ENCODE assay signal across 8 cellular contexts in genomic region chr11:20353829-20354434, GRCh38. TPM values are rescaled to one million over a fixed set of nuclear protein-coding genes. Genes with fewer than 3 reads are reported as not detected.
DNase-seq lines count a peak whose midpoint lies in the region; ATAC-seq, FAIRE-seq and TF ChIP-seq lines count a peak whose summit lies in the region.

No MANE protein-coding gene starts in this region.

- intact Hi-C loops in Panc1 (cut with micrococcal nuclease; ENCODE audit: unreplicated experiment) (loop anchor here (1.0 to 10.0 kb wide), 2 partner anchors 226 to 409 kb away; no protein-coding TSS in a partner anchor), mucosa of descending colon (cut with DNase I, micrococcal nuclease) (loop anchor here (2.0 to 10.0 kb wide), 2 partner anchors 225 to 229 kb away; no protein-coding TSS in a partner anchor)

- in situ Hi-C loops in Panc1 (cut with HindIII; ENCODE audit: low pct_unique_long_range_greater_than_20kb, low sequenced_read_pairs) = no loop called here

- H3K36me3 ChIP-seq in Panc1 (ENCODE audit: control insufficient read depth, insufficient read depth, low read length) (no peaks in the 10 kb centered on the region), mucosa of descending colon (ENCODE audit: low read depth) (no peaks in the 10 kb centered on the region)
- H3K36me3 ChIP-seq in effector memory CD4-positive, alpha-beta T cell (ENCODE audit: control insufficient read depth, insufficient read depth, low read length) = no peaks in the 10 kb centered on the region

- H3K4me3 Mint-ChIP-seq in effector memory CD8-positive, alpha-beta T cell = no peak overlapping the region

- 0 out of 2 replicates have a peak, but pooled peaks cover 1% of the 10 kb centered on the region for H3K27me3 ChIP-seq in Panc1 (ENCODE audit: control insufficient read depth, insufficient read depth, low read length)
- no peaks in the 10 kb centered on the region for H3K27me3 ChIP-seq in effector memory CD4-positive, alpha-beta T cell (replicated peaks; ENCODE audit: control insufficient read depth, insufficient read depth, low read length, poor library complexity, severe bottlenecking)

- peaks cover 6 to 25% of the 10 kb centered on the region in 2 donors for H3K27me3 Mint-ChIP-seq in effector memory CD8-positive, alpha-beta T cell

- peak; percentile 90 for TF ChIP-seq CTCF in Panc1 (IDR thresholded peaks at IDR 0.05)
- peak; percentile 79 for TF ChIP-seq CTCF in mucosa of descending colon (IDR thresholded peaks at IDR 0.05)

- H3K27ac ChIP-seq in Panc1 (ENCODE audit: low read length) = no peak overlapping the region
- no peak overlapping the region for H3K27ac ChIP-seq in effector memory CD4-positive, alpha-beta T cell (ENCODE audit: insufficient read depth, low read length, poor library complexity, severe bottlenecking)

- H3K36me3 Mint-ChIP-seq in effector memory CD8-positive, alpha-beta T cell (ENCODE audit: insufficient read depth) = no peaks in the 10 kb centered on the region

- DNase-seq in EH (ENCODE audit: low read depth) (peak; percentile 52), Panc1 (ENCODE audit: low read depth, low spot score) (no peak), mucosa of descending colon (peak in 1 of 3 donors; percentile 52)
- no peak for DNase-seq in effector memory CD8-positive, alpha-beta T cell
- no peak for DNase-seq in effector memory CD4-positive, alpha-beta T cell

- ATAC-seq in HG03342 (IDR thresholded peaks at IDR 0.05; ENCODE audit: unreplicated experiment) = peak; percentile 40
- ATAC-seq in Panc1 = peak; percentile 79; the same call in 1 of the 2 replicates
- peak; percentile 53 for ATAC-seq in effector memory CD8-positive, alpha-beta T cell (replicated peaks)
- peak; percentile 63 for ATAC-seq in mucosa of descending colon
- no peak for ATAC-seq in GM21717 (IDR thresholded peaks at IDR 0.05; ENCODE audit: unreplicated experiment)

- H3K9me3 ChIP-seq in Panc1 (ENCODE audit: control insufficient read depth, insufficient read depth, low read depth, low read length) = no peaks in the 10 kb centered on the region
- H3K9me3 ChIP-seq in mucosa of descending colon = no peaks in the 10 kb centered on the region
- no peaks in the 10 kb centered on the region for H3K9me3 ChIP-seq in effector memory CD4-positive, alpha-beta T cell (ENCODE audit: control insufficient read depth, low read length)

- CTCF ChIA-PET in Panc1 (lab: Charles Lee) = interaction anchor here (1.6 to 3.1 kb wide), 2 partner anchors 221 to 226 kb away, joined by 13 to 19 read pairs; no protein-coding TSS in a partner anchor

- H3K9me3 Mint-ChIP-seq in effector memory CD8-positive, alpha-beta T cell = no peaks in the 10 kb centered on the region

- H3K4me1 Mint-ChIP-seq in effector memory CD8-positive, alpha-beta T cell (ENCODE audit: low read depth in 2 of 2) = peaks cover 0 to 1% of the 10 kb centered on the region in 2 donors

- H3K4me3 ChIP-seq in Panc1 (ENCODE audit: low read depth in 2 of 2, low read length in 2 of 2) = no peak overlapping the region
- no peak overlapping the region for H3K4me3 ChIP-seq in mucosa of descending colon
- H3K4me3 ChIP-seq in effector memory CD4-positive, alpha-beta T cell (ENCODE audit: insufficient read depth, low read depth, low read length, poor library complexity, severe bottlenecking) = no peak overlapping the region

- peak; percentile 89 for FAIRE-seq in A204.1 (lab: Jason Lieb, UNC)

- no peak overlapping the region for H3K27ac Mint-ChIP-seq in effector memory CD8-positive, alpha-beta T cell

- H3K4me1 ChIP-seq in Panc1 (ENCODE audit: control insufficient read depth, insufficient read depth, low read length) (no peaks in the 10 kb centered on the region), mucosa of descending colon (ENCODE audit: low read depth) (no peaks in the 10 kb centered on the region)
- no peaks in the 10 kb centered on the region for H3K4me1 ChIP-seq in effector memory CD4-positive, alpha-beta T cell (ENCODE audit: control insufficient read depth, insufficient read depth, low read length, poor library complexity, severe bottlenecking)

- no TSS peak for BruUV-seq in Panc1 (replicated peaks; lab: Mats Ljungman, UMichigan)

- POLR2A ChIA-PET in Panc1 (lab: Charles Lee) = interaction anchor here (0.6 kb wide), 1 partner anchor 428 kb away, joined by 5 read pairs; no protein-coding TSS in a partner anchor

RNA-seq across cellular contexts. Expression of gene HTATIP2, which starts 9.6 kb away (rescaled TPM):
- 68.9 TPM for total RNA-seq in Panc1 (2021; ENCODE audit: unreplicated experiment)
- polyA plus RNA-seq in Panc1 (2012; ENCODE audit: insufficient read length) = 65.5 TPM
- total RNA-seq in mucosa of descending colon = 100 to 1,000 TPM in 2 of 3 donors, 10 to 100 TPM in 1; 72.6 to 148 (median 129) TPM

RNA-seq across cellular contexts. Expression of gene PRMT3, which starts 33.6 kb away (rescaled TPM):
- total RNA-seq in Panc1 (2021; ENCODE audit: unreplicated experiment) (31.2 TPM), mucosa of descending colon (10 to 100 TPM; 11.6 to 12.7 (median 11.8) TPM)
- polyA plus RNA-seq in Panc1 (2012; ENCODE audit: insufficient read length) = 26.8 TPM
